34 cellular contexts compared by ENCODE assay signal in genomic region chr7:34558026-34558425, GRCh38.
"Had no signal": no experiment of that assay in that cellular context is flagged by ENCODE, and none has a peak within 500 bp of the region (broad histone marks: within the 10 kb centered on the region; RNA-seq: fewer than 3 reads in every experiment).

No MANE protein-coding gene starts in this region.

- H3K4me3 ChIP-seq: MG63 had no signal

- H3K27me3 ChIP-seq: MG63 had no signal

- DNase-seq: Karpas-422, Kasumi-1, MG63, MM.1S, MV-4-11, NCI-H1048, NCI-H1092, NCI-H1092 treated with DMSO at 0.1 percent for 48 hours, NCI-H1105, NCI-H1105 treated with DMSO at 0.1 percent for 48 hours, NCI-H1417, NCI-H1417 treated with DMSO at 0.1 percent for 48 hours, NCI-H1436, NCI-H1436 treated with DMSO at 0.1 percent for 48 hours, NCI-H146, NCI-H1694, NCI-H1694 treated with DMSO at 0.1 percent for 48 hours, NCI-H187, NCI-H187 treated with DMSO at 0.1 percent for 48 hours, NCI-H1930, NCI-H2029, NCI-H2029 treated with DMSO at 0.1 percent for 48 hours, NCI-H2081, NCI-H2081 treated with DMSO at 0.1 percent for 48 hours, NCI-H2107, NCI-H2171, NCI-H2171 treated with DMSO at 0.1 percent for 48 hours, NCI-H2227 treated with DMSO at 0.1 percent for 48 hours, NCI-H226, NCI-H345, NCI-H446, NCI-H446 treated with DMSO at 0.1 percent for 48 hours, NCI-H510A, NCI-H510A treated with DMSO at 0.1 percent for 48 hours had no signal

- H3K36me3 ChIP-seq: MG63 had no signal
